Comparison of ENCODE assay signal across 1 cellular context in the genomic region with DNA sequence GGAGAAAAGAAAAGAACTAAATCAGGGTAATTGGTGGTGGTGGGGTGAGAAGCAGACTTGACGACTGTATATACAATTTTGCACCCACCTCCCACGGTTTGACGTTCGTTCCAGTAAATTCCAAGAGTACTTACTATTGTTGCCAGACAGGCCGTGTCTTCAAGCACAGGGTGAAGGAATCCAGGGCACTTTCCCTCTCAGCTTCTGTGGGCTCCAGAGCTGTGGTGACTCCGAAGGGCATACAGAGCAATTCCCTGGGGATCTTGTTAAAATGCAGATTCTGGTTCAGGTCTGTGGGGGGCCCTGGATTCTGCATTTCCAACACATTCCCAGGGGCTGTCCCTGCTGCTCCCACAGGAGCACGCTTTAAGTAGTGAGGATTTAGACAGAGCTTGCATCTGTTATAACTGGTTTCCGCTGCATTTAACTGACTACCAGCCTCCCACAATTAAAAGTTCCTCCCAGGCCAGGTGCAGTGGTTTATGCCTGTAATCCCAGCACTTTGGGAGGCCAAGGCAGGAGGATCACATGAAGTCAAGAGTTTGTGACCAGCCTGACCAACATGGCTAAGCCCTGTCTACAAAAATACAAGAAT.
TF ChIP-seq lines count a peak whose summit lies in the region.

No MANE protein-coding gene starts in this region.

TF ChIP-seq in GM23338, 12 proteins besides CTCF, POLR2A, EP300 and RAD21 (continued from another document):
- TF ChIP-seq, protein P1, sequence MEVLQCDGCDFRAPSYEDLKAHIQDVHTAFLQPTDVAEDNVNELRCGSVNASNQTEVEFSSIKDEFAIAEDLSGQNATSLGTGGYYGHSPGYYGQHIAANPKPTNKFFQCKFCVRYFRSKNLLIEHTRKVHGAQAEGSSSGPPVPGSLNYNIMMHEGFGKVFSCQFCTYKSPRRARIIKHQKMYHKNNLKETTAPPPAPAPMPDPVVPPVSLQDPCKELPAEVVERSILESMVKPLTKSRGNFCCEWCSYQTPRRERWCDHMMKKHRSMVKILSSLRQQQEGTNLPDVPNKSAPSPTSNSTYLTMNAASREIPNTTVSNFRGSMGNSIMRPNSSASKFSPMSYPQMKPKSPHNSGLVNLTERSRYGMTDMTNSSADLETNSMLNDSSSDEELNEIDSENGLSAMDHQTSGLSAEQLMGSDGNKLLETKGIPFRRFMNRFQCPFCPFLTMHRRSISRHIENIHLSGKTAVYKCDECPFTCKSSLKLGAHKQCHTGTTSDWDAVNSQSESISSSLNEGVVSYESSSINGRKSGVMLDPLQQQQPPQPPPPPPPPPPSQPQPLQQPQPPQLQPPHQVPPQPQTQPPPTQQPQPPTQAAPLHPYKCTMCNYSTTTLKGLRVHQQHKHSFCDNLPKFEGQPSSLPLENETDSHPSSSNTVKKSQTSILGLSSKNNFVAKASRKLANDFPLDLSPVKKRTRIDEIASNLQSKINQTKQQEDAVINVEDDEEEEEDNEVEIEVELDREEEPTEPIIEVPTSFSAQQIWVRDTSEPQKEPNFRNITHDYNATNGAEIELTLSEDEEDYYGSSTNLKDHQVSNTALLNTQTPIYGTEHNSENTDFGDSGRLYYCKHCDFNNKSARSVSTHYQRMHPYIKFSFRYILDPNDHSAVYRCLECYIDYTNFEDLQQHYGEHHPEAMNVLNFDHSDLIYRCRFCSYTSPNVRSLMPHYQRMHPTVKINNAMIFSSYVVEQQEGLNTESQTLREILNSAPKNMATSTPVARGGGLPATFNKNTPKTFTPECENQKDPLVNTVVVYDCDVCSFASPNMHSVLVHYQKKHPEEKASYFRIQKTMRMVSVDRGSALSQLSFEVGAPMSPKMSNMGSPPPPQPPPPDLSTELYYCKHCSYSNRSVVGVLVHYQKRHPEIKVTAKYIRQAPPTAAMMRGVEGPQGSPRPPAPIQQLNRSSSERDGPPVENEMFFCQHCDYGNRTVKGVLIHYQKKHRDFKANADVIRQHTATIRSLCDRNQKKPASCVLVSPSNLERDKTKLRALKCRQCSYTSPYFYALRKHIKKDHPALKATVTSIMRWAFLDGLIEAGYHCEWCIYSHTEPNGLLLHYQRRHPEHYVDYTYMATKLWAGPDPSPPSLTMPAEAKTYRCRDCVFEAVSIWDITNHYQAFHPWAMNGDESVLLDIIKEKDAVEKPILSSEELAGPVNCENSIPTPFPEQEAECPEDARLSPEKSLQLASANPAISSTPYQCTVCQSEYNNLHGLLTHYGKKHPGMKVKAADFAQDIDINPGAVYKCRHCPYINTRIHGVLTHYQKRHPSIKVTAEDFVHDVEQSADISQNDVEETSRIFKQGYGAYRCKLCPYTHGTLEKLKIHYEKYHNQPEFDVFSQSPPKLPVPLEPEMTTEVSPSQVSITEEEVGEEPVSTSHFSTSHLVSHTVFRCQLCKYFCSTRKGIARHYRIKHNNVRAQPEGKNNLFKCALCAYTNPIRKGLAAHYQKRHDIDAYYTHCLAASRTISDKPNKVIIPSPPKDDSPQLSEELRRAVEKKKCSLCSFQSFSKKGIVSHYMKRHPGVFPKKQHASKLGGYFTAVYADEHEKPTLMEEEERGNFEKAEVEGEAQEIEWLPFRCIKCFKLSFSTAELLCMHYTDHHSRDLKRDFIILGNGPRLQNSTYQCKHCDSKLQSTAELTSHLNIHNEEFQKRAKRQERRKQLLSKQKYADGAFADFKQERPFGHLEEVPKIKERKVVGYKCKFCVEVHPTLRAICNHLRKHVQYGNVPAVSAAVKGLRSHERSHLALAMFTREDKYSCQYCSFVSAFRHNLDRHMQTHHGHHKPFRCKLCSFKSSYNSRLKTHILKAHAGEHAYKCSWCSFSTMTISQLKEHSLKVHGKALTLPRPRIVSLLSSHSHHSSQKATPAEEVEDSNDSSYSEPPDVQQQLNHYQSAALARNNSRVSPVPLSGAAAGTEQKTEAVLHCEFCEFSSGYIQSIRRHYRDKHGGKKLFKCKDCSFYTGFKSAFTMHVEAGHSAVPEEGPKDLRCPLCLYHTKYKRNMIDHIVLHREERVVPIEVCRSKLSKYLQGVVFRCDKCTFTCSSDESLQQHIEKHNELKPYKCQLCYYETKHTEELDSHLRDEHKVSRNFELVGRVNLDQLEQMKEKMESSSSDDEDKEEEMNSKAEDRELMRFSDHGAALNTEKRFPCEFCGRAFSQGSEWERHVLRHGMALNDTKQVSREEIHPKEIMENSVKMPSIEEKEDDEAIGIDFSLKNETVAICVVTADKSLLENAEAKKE (CRISPR knock-in tag; IDR thresholded peaks at IDR 0.05) = no peak; the same call in 1 of the 2 replicates
- TF ChIP-seq, protein P2, sequence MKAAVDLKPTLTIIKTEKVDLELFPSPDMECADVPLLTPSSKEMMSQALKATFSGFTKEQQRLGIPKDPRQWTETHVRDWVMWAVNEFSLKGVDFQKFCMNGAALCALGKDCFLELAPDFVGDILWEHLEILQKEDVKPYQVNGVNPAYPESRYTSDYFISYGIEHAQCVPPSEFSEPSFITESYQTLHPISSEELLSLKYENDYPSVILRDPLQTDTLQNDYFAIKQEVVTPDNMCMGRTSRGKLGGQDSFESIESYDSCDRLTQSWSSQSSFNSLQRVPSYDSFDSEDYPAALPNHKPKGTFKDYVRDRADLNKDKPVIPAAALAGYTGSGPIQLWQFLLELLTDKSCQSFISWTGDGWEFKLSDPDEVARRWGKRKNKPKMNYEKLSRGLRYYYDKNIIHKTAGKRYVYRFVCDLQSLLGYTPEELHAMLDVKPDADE (IDR thresholded peaks at IDR 0.05) = no peak
- TF ChIP-seq ZNF331 (CRISPR knock-in tag; IDR thresholded peaks at IDR 0.05; ENCODE audit: low read depth) = no peak
- TF ChIP-seq CREB1 (CRISPR knock-in tag; IDR thresholded peaks at IDR 0.05; ENCODE audit: low read depth) = no peak
- no peak for TF ChIP-seq POLR2AphosphoS5 (IDR thresholded peaks at IDR 0.05; ENCODE audit: low read depth)
- TF ChIP-seq STAT1 (IDR thresholded peaks at IDR 0.05; ENCODE audit: unreplicated experiment) = no peak
TF ChIP-seq in GM23338: peak in this region for 0.
